In the genomic region with DNA sequence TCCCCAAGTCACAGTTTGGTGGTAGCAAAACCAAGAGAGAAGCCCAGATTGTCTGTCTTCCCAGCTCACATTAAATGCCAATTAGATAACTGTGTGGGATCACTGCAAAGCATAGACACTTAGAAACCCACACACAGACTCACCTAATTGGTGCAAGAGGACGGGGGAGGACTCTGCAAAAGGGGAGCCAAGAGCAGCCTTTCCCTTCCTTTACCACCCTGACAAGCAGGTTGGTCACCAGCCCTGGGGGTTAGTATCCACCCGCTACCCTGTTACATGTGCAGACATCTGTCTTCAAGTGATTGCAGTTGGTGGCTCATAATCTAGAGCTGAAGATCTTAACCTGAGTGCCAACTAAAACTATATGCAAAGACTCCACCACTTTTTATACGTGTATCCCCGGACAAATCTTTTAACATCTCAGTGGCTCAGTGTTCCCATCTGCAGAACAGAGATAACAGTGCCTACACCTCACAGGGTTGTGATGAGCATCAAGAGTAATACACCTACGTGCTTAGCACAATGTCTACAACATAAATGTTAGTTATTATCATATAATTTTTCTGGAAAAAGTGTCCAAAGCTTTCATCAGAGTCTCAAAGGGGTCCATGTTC, we compare ENCODE assay signal across 1 cellular context.
TF ChIP-seq lines count a peak whose summit lies in the region.

No MANE protein-coding gene starts in this region.

TF ChIP-seq in HepG2, 621 proteins besides CTCF, POLR2A, EP300 and RAD21:
- TF ChIP-seq, protein P1, sequence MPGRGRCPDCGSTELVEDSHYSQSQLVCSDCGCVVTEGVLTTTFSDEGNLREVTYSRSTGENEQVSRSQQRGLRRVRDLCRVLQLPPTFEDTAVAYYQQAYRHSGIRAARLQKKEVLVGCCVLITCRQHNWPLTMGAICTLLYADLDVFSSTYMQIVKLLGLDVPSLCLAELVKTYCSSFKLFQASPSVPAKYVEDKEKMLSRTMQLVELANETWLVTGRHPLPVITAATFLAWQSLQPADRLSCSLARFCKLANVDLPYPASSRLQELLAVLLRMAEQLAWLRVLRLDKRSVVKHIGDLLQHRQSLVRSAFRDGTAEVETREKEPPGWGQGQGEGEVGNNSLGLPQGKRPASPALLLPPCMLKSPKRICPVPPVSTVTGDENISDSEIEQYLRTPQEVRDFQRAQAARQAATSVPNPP (CRISPR knock-in tag; IDR thresholded peaks at IDR 0.05) = no peak
- TF ChIP-seq ZFX (CRISPR knock-in tag; IDR thresholded peaks at IDR 0.05; ENCODE audit: low read depth) (no peak), ZNF30 (CRISPR knock-in tag; IDR thresholded peaks at IDR 0.05) (no peak), CBX5 (CRISPR knock-in tag; IDR thresholded peaks at IDR 0.05; ENCODE audit: borderline replicate concordance) (no peak), NR2C2 (CRISPR knock-in tag; IDR thresholded peaks at IDR 0.05; ENCODE audit: borderline replicate concordance) (no peak), HNF4A (CRISPR knock-in tag; IDR thresholded peaks at IDR 0.05) (0 out of 2 replicates have a peak, but pooled peaks have one; percentile 11), HDAC1 (CRISPR knock-in tag; IDR thresholded peaks at IDR 0.05) (no peak)
